In the genomic region with DNA sequence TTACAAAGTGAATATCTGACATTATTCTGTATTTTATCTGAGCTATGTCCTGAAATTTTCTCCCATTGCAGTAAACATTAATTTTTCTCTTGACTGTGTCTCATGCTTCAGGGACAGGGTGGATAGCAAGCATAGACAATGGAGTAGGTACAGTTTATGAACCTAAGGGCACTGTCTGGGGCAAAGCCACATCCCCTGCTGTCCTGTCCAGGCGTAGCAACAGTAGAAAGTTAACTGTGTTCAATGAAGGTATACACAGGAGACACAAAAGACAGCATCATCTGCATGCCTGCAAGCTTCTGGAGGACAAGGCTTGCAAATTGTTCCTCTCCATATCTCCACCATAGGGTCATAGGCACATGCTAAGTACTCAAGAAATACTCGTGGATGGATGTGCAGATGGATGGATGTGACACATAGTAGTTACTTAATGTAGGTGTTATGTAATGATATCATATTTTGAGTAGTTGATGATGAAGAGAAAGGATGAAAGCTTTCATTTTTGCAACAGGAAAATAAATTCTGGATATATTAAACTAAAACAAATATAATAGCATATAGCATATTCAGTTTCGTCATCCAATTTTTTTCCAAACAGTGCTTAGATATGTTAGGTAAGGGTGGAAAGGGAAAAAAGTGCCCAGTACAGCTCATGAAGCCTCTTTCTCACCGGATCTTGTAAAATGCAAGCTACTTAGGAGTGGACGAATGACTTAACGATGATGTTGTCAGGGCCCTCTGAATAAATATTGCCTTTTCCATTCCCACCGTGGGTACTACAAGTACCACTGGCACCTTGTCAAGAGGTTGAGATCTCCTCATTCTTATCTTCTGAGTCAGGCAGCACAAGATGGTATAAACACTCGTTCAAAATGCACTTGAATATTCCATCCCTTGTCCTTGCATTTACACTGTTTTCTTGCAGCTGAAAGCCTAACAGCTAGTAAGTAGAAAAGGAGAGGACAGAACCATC, we compare ENCODE assay signal across 14 cellular contexts. TPM values are rescaled to one million over a fixed set of nuclear protein-coding genes. Genes with fewer than 3 reads are reported as not detected.
DNase-seq lines count a peak whose midpoint lies in the region; ATAC-seq, FAIRE-seq and TF ChIP-seq lines count a peak whose summit lies in the region.
"Had no signal": no experiment of that assay in that cellular context is flagged by ENCODE, and none has a peak within 500 bp of the region (broad histone marks: within the 10 kb centered on the region; RNA-seq: fewer than 3 reads in every experiment).

No MANE protein-coding gene starts in this region.

- H3K9me3 ChIP-seq in lower lobe of right lung, result no peaks in the 10 kb centered on the region
- H3K9me3 ChIP-seq: neutrophil had no signal

- peaks cover 17% of the 10 kb centered on the region for H3K4me1 ChIP-seq in lower lobe of right lung

- H3K27me3 ChIP-seq in bronchial epithelial cell (ENCODE audit: control insufficient read depth, insufficient read depth, low read length) (no peaks in the 10 kb centered on the region), lower lobe of right lung (ENCODE audit: low read depth) (no peaks in the 10 kb centered on the region)
- H3K27me3 ChIP-seq: neutrophil had no signal

- ATAC-seq in lower lobe of right lung (peak; percentile 50 to 72), HG02571 (IDR thresholded peaks at IDR 0.05; ENCODE audit: unreplicated experiment) (no peak)
- ATAC-seq: activated CD8-positive, alpha-beta memory T cell treated with anti-CD3 and anti-CD28 coated beads, Interleukin-2, amount 10 ng/mL, durations not matched to agents 7 days and 5 days had no signal

- no peak overlapping the region for H3K27ac ChIP-seq in lower lobe of right lung
- H3K27ac ChIP-seq: neutrophil had no signal

- H3K4me3 ChIP-seq in AG04449 (ENCODE audit: low read depth, low read length) (no peak overlapping the region), bronchial epithelial cell (ENCODE audit: low read depth, low read length) (no peak overlapping the region), lower lobe of right lung (no peak overlapping the region)

- intact Hi-C loops in lower lobe of right lung (cut with DNase I), result no loop called here

- H3K36me3 ChIP-seq in bronchial epithelial cell (ENCODE audit: control insufficient read depth, insufficient read depth, low read length) (no peaks in the 10 kb centered on the region), lower lobe of right lung (no peaks in the 10 kb centered on the region)
- H3K36me3 ChIP-seq: neutrophil had no signal

- DNase-seq in AG04449 (ENCODE audit: low read depth, low spot score) (peak; percentile 93), LoVo (ENCODE audit: low spot score) (peak; percentile 54), bronchial epithelial cell (ENCODE audit: low read depth) (peak; percentile 97), lower lobe of right lung (no peak), GM20000 (ENCODE audit: low spot score) (no peak), medulla oblongata (ENCODE audit: extremely low spot score) (no peak)
- no peak for DNase-seq in activated effector memory CD4-positive, alpha-beta T cell treated with Interleukin-2 at 50 U/mL for 16 hours
- DNase-seq: activated CD8-positive, alpha-beta memory T cell treated with anti-CD3 and anti-CD28 coated beads, Interleukin-2, amount 10 ng/mL, durations not matched to agents 7 days and 5 days; foreskin melanocyte; left cardiac atrium; NCI-H1105; stimulated activated naive CD4-positive, alpha-beta T cell had no signal

- CTCF ChIA-PET in AG04449 (lab: Yijun Ruan, JAX), result interaction anchor here (0.8 to 2.0 kb wide), 3 partner anchors 15 to 32 kb away, joined by 3 to 13 read pairs (median 6); no protein-coding TSS in a partner anchor

- FAIRE-seq in bronchial epithelial cell (lab: Jason Lieb, UNC), result no peak

- POLR2A ChIA-PET in AG04449 (lab: Yijun Ruan, JAX), result interaction anchor here (0.5 to 1.0 kb wide), 3 partner anchors 11 to 287 kb away, joined by 3 to 7 read pairs (median 3); no protein-coding TSS in a partner anchor

- TF ChIP-seq CTCF in AG04449 (IDR thresholded peaks at IDR 0.05; ENCODE audit: insufficient read depth, low read length, missing control alignments) (no peak), bronchial epithelial cell (IDR thresholded peaks at IDR 0.05; ENCODE audit: insufficient read depth, low read length, severe bottlenecking) (no peak), lower lobe of right lung (IDR thresholded peaks at IDR 0.05) (no peak), GM20000 (IDR thresholded peaks at IDR 0.05; ENCODE audit: extremely low read depth, missing control alignments) (no peak)

RNA-seq across cellular contexts. Expression of gene ZSWIM6, which starts 19.9 kb away (rescaled TPM):
- total RNA-seq in bronchial epithelial cell (5.6 and 5.8 TPM in 2 replicates), lower lobe of right lung (18.1 TPM)

Comparison
In these comparisons a context has a peak if more than half of its experiments do, and no peak if none do; other contexts are left out.
1. DNase-seq: peak in AG04449 (single experiment), LoVo (single experiment) and bronchial epithelial cell (single experiment); none in lower lobe of right lung (single experiment), GM20000 (single experiment), activated effector memory CD4-positive, alpha-beta T cell treated with Interleukin-2 at 50 U/mL for 16 hours (single experiment) and medulla oblongata (single experiment).